Comparison of ENCODE assay signal across 8 cellular contexts in the genomic region with DNA sequence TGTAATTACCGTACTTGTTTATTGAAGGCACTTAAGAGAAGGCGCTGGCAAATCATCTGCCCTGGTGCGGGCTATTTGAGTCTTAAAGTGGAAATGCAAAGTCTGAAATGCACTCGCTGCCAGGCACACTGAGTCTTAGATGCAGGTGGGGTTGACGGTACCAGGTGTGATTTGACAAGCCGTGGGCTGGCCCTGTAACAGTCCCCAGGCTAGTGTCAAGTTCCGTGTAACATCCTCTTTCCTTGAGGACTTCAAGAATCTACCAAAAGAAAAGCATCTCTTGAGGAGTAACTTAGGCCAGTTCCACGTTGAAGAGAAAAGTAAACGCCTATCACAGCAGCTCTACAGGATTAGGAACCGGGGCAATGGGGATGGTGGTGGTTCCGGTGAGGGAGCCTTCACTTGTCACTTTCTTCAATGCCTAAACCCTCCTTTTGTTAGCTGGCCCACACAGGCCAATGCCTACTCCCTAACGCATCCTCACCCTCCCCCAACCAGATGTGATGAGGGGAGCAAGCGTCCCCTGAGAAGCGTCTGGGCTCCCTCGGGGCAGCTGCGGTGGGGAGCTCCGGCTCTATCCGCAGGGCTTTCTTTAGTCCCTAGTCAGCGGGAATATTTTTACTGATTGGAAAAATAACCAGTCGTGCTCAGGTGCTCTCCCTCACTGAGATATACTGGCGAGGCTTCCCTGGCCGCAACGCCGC. TPM values are rescaled to one million over a fixed set of nuclear protein-coding genes. Genes with fewer than 3 reads are reported as not detected.
DNase-seq lines count a peak whose midpoint lies in the region; FAIRE-seq and TF ChIP-seq lines count a peak whose summit lies in the region.

No MANE protein-coding gene starts in this region.

- no peak for TF ChIP-seq CTCF in astrocyte (IDR thresholded peaks at IDR 0.05; ENCODE audit: insufficient read depth, low read depth, low read length)
- TF ChIP-seq CTCF in keratinocyte (optimal IDR thresholded peaks at IDR 0.05 in 1 of 3, IDR thresholded peaks at IDR 0.05 in 1 of 3, conservative IDR thresholded peaks at IDR 0.05 in 1 of 3; ENCODE audit: extremely low read depth in 1 of 3, insufficient read depth in 2 of 3, low read length in 3 of 3): no peak

- FAIRE-seq in astrocyte (lab: Jason Lieb, UNC) (no peak), keratinocyte (lab: Jason Lieb, UNC) (no peak)

- H3K9me2 ChIP-seq in GM23248 (ENCODE audit: insufficient read depth) (no peaks in the 10 kb centered on the region), Karpas-422 (replicated peaks; ENCODE audit: insufficient read depth, low read length) (no peaks in the 10 kb centered on the region)

- no peaks in the 10 kb centered on the region for H3K9me3 Mint-ChIP-seq in astrocyte (ENCODE audit: unreplicated experiment)

- peaks cover 26% of the 10 kb centered on the region for H3K4me1 Mint-ChIP-seq in astrocyte (ENCODE audit: low read depth, unreplicated experiment)

- H3K36me3 Mint-ChIP-seq in astrocyte (ENCODE audit: low read depth, unreplicated experiment): no peaks in the 10 kb centered on the region

- H3K4me2 ChIP-seq in GM23248 (ENCODE audit: unreplicated experiment) (peak overlapping the region; percentile 96), Karpas-422 (ENCODE audit: low read depth, low read length, poor library complexity, severe bottlenecking) (peak overlapping the region; percentile 76), astrocyte (ENCODE audit: low read length) (peak overlapping the region; percentile 92), keratinocyte (ENCODE audit: control insufficient read depth, extremely low read depth, insufficient read depth, low read depth, low read length) (peak overlapping the region; percentile 84)

- no peaks in the 10 kb centered on the region for H3K36me3 ChIP-seq in GM23248 (ENCODE audit: low read depth)
- peaks cover 16% of the 10 kb centered on the region for H3K36me3 ChIP-seq in Karpas-422 (ENCODE audit: insufficient read depth, low read length)
- no peaks in the 10 kb centered on the region for H3K36me3 ChIP-seq in astrocyte (ENCODE audit: insufficient read depth, low read length)
- H3K36me3 ChIP-seq in keratinocyte (ENCODE audit: control insufficient read depth in 2 of 2, extremely low read depth in 1 of 2, insufficient read depth in 2 of 2, low read length in 2 of 2): no peaks in the 10 kb centered on the region

- H3K4me1 ChIP-seq in GM23248 (ENCODE audit: insufficient read depth) (peaks cover 19% of the 10 kb centered on the region), Karpas-422 (ENCODE audit: low read length) (peaks cover 41% of the 10 kb centered on the region), astrocyte (ENCODE audit: insufficient read depth, low read length) (peaks cover 9% of the 10 kb centered on the region), keratinocyte (ENCODE audit: control insufficient read depth, extremely low read depth, insufficient read depth, low read length) (peaks cover 32% of the 10 kb centered on the region)

- dilution Hi-C loops in keratinocyte (cut with MboI; ENCODE audit: extremely low pct_ligation_motif_present, low sequenced_read_pairs): no loop called here

- H3K9ac ChIP-seq in GM23248 (peak overlapping the region; percentile 97), Karpas-422 (ENCODE audit: low read length) (peak overlapping the region; percentile 96), astrocyte (ENCODE audit: low read length) (peak overlapping the region; percentile 95), keratinocyte (ENCODE audit: control insufficient read depth, extremely low read depth, insufficient read depth, low read length) (peak overlapping the region; percentile 97)

- peaks cover 27% of the 10 kb centered on the region for H3F3A ChIP-seq in GM23248 (ENCODE audit: insufficient read depth)

- H3K27me3 ChIP-seq in GM23248 (replicated peaks; ENCODE audit: insufficient read depth): no peaks in the 10 kb centered on the region
- H3K27me3 ChIP-seq in Karpas-422 (ENCODE audit: low read length): no peaks in the 10 kb centered on the region
- no peaks in the 10 kb centered on the region for H3K27me3 ChIP-seq in astrocyte (ENCODE audit: insufficient read depth, low read length)
- H3K27me3 ChIP-seq in keratinocyte (ENCODE audit: control insufficient read depth, extremely low read depth, insufficient read depth, low read length): no peaks in the 10 kb centered on the region

- in situ Hi-C loops in GM23248 (cut with MboI): no loop called here

- H3K4me3 ChIP-seq in GM23248: peak overlapping the region; percentile 94
- peak overlapping the region; percentile 70 for H3K4me3 ChIP-seq in Karpas-422 (ENCODE audit: low read length)
- peak overlapping the region; percentile 97 for H3K4me3 ChIP-seq in astrocyte (ENCODE audit: insufficient read depth, low read depth, low read length)
- H3K4me3 ChIP-seq in keratinocyte (ENCODE audit: control insufficient read depth in 2 of 3, extremely low read depth in 1 of 3, insufficient read depth in 2 of 3, low read depth in 1 of 3, low read length in 3 of 3): peak overlapping the region; percentile 89 to 92 (median 91)

- no peaks in the 10 kb centered on the region for H3K27me3 Mint-ChIP-seq in astrocyte (ENCODE audit: low read depth, unreplicated experiment)

- H2AFZ ChIP-seq in GM23248: peak overlapping the region; percentile 87
- H2AFZ ChIP-seq in Karpas-422 (ENCODE audit: low read length): peak overlapping the region; percentile 87
- peak overlapping the region; percentile 69 for H2AFZ ChIP-seq in astrocyte (ENCODE audit: low read depth, low read length)
- peak overlapping the region; percentile 74 for H2AFZ ChIP-seq in keratinocyte (ENCODE audit: control insufficient read depth, low read length)

- DNase-seq in NOMO-1 (lab: John Stamatoyannopoulos, UW; ENCODE audit: unreplicated experiment in 2 of 2) (peak; percentile 53 to 62), NOMO-1 treated with DMSO at 0.1 percent for 48 hours (lab: John Stamatoyannopoulos, UW; ENCODE audit: unreplicated experiment) (no peak), GM23248 (no peak), Karpas-422 (peak; percentile 94), astrocyte (ENCODE audit: low read depth) (no peak), keratinocyte (ENCODE audit: low read depth, low spot score) (no peak), substantia nigra (lab: John Stamatoyannopoulos, UW) (peak in 1 of 49 donors; percentile 51), NOMO-1 treated with dmso at 0.1 percent for 144 hours (lab: John Stamatoyannopoulos, UW; ENCODE audit: unreplicated experiment) (no peak)

- 19 to 20% methylated on average over 24 of the region's 24 CpGs for WGBS in GM23248 (ENCODE audit: low coverage in 1 of 2, low lambda C conversion rate in 2 of 2, missing lambda C conversion rate in 2 of 2), 2 experiments

- H3K79me2 ChIP-seq in GM23248 (ENCODE audit: insufficient read depth) (peaks cover 34% of the 10 kb centered on the region), Karpas-422 (ENCODE audit: low read length) (peaks cover 39% of the 10 kb centered on the region), astrocyte (ENCODE audit: insufficient read depth, low read length) (peaks cover 33% of the 10 kb centered on the region), keratinocyte (ENCODE audit: control insufficient read depth, insufficient read depth, low read length) (peaks cover 32% of the 10 kb centered on the region)

- H4K20me1 ChIP-seq in GM23248 (ENCODE audit: insufficient read depth): no peaks in the 10 kb centered on the region
- H4K20me1 ChIP-seq in Karpas-422 (ENCODE audit: insufficient read depth, low read depth, low read length): peaks cover 15% of the 10 kb centered on the region
- H4K20me1 ChIP-seq in astrocyte (ENCODE audit: insufficient read depth, low read length): peaks cover 20% of the 10 kb centered on the region
- H4K20me1 ChIP-seq in keratinocyte (ENCODE audit: control insufficient read depth, extremely low read depth, insufficient read depth, low read length): no peaks in the 10 kb centered on the region

- H3K9me3 ChIP-seq in GM23248 (ENCODE audit: low read depth) (no peaks in the 10 kb centered on the region), Karpas-422 (ENCODE audit: low read length) (no peaks in the 10 kb centered on the region), astrocyte (ENCODE audit: insufficient read depth, low read depth, low read length) (no peaks in the 10 kb centered on the region), keratinocyte (ENCODE audit: control insufficient read depth, low read depth, low read length) (no peaks in the 10 kb centered on the region)

- H3K27ac ChIP-seq in GM23248: peak overlapping the region; percentile 94
- H3K27ac ChIP-seq in Karpas-422 (ENCODE audit: low read length): peak overlapping the region; percentile 95
- H3K27ac ChIP-seq in astrocyte (ENCODE audit: low read depth, low read length): peak overlapping the region; percentile 89
- H3K27ac ChIP-seq in keratinocyte (ENCODE audit: control insufficient read depth, insufficient read depth, low read length): peak overlapping the region; percentile 93
- peak overlapping the region; percentile 96 for H3K27ac ChIP-seq in substantia nigra (ENCODE audit: low read depth, low read length, poor library complexity, severe bottlenecking)

- no peaks in the 10 kb centered on the region for H3K9me1 ChIP-seq in keratinocyte (ENCODE audit: control insufficient read depth, extremely low read depth, insufficient read depth, low read length)

- H3K27ac Mint-ChIP-seq in astrocyte (ENCODE audit: unreplicated experiment): peak overlapping the region; percentile 97

- H3K4me3 Mint-ChIP-seq in astrocyte (ENCODE audit: unreplicated experiment): peak overlapping the region; percentile 100

RNA-seq across cellular contexts. Expression of a gene that starts 1.5 kb away (rescaled TPM):
- total RNA-seq in GM23248 (2014; rRNA removed; shearing (Covaris generic)): 151 and 168 TPM in 2 replicates
- polyA plus RNA-seq in GM23248 (2016; fragmentation: Nextera tagmentation; extraction: Ambion mirVana) (180 TPM in 2 replicates), keratinocyte (168 to 260 TPM (median 219 TPM) in 3 replicates)
- total RNA-seq in Karpas-422 (2014; rRNA removed; shearing (Covaris generic); ENCODE audit: low replicate concordance): 77.6 and 101 TPM in 2 replicates
- total RNA-seq in astrocyte: 314 and 322 TPM in 2 replicates
- polyA plus RNA-seq in keratinocyte (2011; ENCODE audit: low read depth): 138 TPM
- 203 and 359 TPM in 2 replicates for polyA plus RNA-seq in keratinocyte (2011; cell fraction: cytosol; rRNA removed)
- polyA plus RNA-seq in keratinocyte (2011; cell fraction: nucleus; rRNA removed): 230 and 294 TPM in 2 replicates
- polyA plus RNA-seq in keratinocyte (2012; ENCODE audit: low replicate concordance): 186 and 192 TPM in 2 replicates
- polyA minus RNA-seq in keratinocyte: 8.8 to 123 TPM (median 69.9 TPM) in 3 replicates
- 138 TPM for polyA minus RNA-seq in keratinocyte (2011; cell fraction: cytosol; rRNA and poly(A)+ RNA removed)
- 92.7 and 216 TPM in 2 replicates for polyA minus RNA-seq in keratinocyte (2011; cell fraction: nucleus; rRNA and poly(A)+ RNA removed)

Comparison
In these comparisons a context has a peak if more than half of its experiments do, and no peak if none do; other contexts are left out.
1. DNase-seq: peak in NOMO-1 (2 of 2) and Karpas-422 (single experiment); none in NOMO-1 treated with DMSO at 0.1 percent for 48 hours (single experiment), GM23248 (single experiment), astrocyte (single experiment), keratinocyte (single experiment) and NOMO-1 treated with dmso at 0.1 percent for 144 hours (single experiment).
2. Peak in every context shown above with its lines, with median percentiles within 50 percentile points of each other: H2AFZ ChIP-seq, H3K27ac ChIP-seq, H3K4me2 ChIP-seq, H3K4me3 ChIP-seq and H3K9ac ChIP-seq.